8 cellular contexts compared by ENCODE assay signal in genomic region chr19:48608798-48609263, GRCh38. TPM values are rescaled to one million over a fixed set of nuclear protein-coding genes. Genes with fewer than 3 reads are reported as not detected.
A peak's percentile ranks its signal among the peaks of the same experiment; 100 is the strongest.
DNase-seq lines count a peak whose midpoint lies in the region; ATAC-seq and TF ChIP-seq lines count a peak whose summit lies in the region.

No MANE protein-coding gene starts in this region.

- no peaks in the 10 kb centered on the region for H3K27me3 ChIP-seq in CD4-positive, alpha-beta memory T cell (ENCODE audit: insufficient read depth, low read length)
- no peaks in the 10 kb centered on the region for H3K27me3 ChIP-seq in GM23338 (ENCODE audit: insufficient read depth)
- H3K27me3 ChIP-seq in endodermal cell (ENCODE audit: control insufficient read depth, insufficient read depth, low read length, poor library complexity, severe bottlenecking): no peaks in the 10 kb centered on the region
- H3K27me3 ChIP-seq in neuronal stem cell (ENCODE audit: control insufficient read depth in 3 of 3, insufficient read depth in 3 of 3, low read depth in 1 of 3, low read length in 3 of 3): no peaks in the 10 kb centered on the region

- no peak overlapping the region for H3K27ac ChIP-seq in CD4-positive, alpha-beta memory T cell (ENCODE audit: low read depth, low read length)
- no peak overlapping the region for H3K27ac ChIP-seq in GM23338 (ENCODE audit: low read depth)
- H3K27ac ChIP-seq in endodermal cell (ENCODE audit: low read depth, low read length): peak overlapping the region; percentile 12
- H3K27ac ChIP-seq in neuronal stem cell (replicated peaks; ENCODE audit: low read length): no peak overlapping the region

- no peaks in the 10 kb centered on the region for H3K9me2 ChIP-seq in GM23338 (ENCODE audit: insufficient read depth)

- peaks cover 0 to 2% of the 10 kb centered on the region in 2 donors for H3K36me3 Mint-ChIP-seq in CD4-positive, alpha-beta memory T cell
- peaks cover 8% of the 10 kb centered on the region for H3K36me3 Mint-ChIP-seq in GM23338 (ENCODE audit: low read depth)
- H3K36me3 Mint-ChIP-seq in WTC11: no peaks in the 10 kb centered on the region
- H3K36me3 Mint-ChIP-seq in endodermal cell (ENCODE audit: low read depth): no peaks in the 10 kb centered on the region

- H3K9me3 ChIP-seq in CD4-positive, alpha-beta memory T cell (ENCODE audit: control insufficient read depth in 1 of 2, low read length in 2 of 2): no peaks in the 10 kb centered on the region
- no peaks in the 10 kb centered on the region for H3K9me3 ChIP-seq in endodermal cell (ENCODE audit: control insufficient read depth, low read length)
- H3K9me3 ChIP-seq in neuronal stem cell (replicated peaks in 1 of 2; ENCODE audit: control insufficient read depth in 2 of 2, insufficient read depth in 1 of 2, low read depth in 1 of 2, low read length in 2 of 2): no peaks in the 10 kb centered on the region

- peak; percentile 79 for ATAC-seq in GM23338
- peak; percentile 84 for ATAC-seq in WTC11
- no peak for ATAC-seq in HG02973 (IDR thresholded peaks at IDR 0.05; ENCODE audit: unreplicated experiment)
- no peak for ATAC-seq in GM19328 (IDR thresholded peaks at IDR 0.05; ENCODE audit: unreplicated experiment)

- no peak overlapping the region for H2AK5ac ChIP-seq in neuronal stem cell (ENCODE audit: low read depth, low read length)

- no peaks in the 10 kb centered on the region for H4K20me1 ChIP-seq in GM23338 (replicated peaks; ENCODE audit: insufficient read depth)

- intact Hi-C loops in CD4-positive, alpha-beta memory T cell (cut with micrococcal nuclease): loop anchor here (1.0 to 2.0 kb wide), 6 partner anchors 20 to 342 kb away; no protein-coding TSS in a partner anchor

- no peak overlapping the region for H2BK120ac ChIP-seq in neuronal stem cell (ENCODE audit: low read depth, low read length)

- no peak overlapping the region for H2BK12ac ChIP-seq in neuronal stem cell (ENCODE audit: low read length)

- peak overlapping the region in 6 of 8 donors; percentile 24 to 73 (median 53) for H3K4me3 Mint-ChIP-seq in CD4-positive, alpha-beta memory T cell
- H3K4me3 Mint-ChIP-seq in GM23338 (peak overlapping the region; percentile 23; the same call in 1 of the 3 replicates), WTC11 (peak overlapping the region; percentile 37; the same call in 1 of the 2 replicates), endodermal cell (no peak overlapping the region)

- H3K4me3 ChIP-seq in CD4-positive, alpha-beta memory T cell (ENCODE audit: low read length in 2 of 2): no peak overlapping the region
- H3K4me3 ChIP-seq in GM23338 (no peak overlapping the region), endodermal cell (ENCODE audit: low read length) (no peak overlapping the region), neuronal stem cell (ENCODE audit: low read length in 2 of 2) (no peak overlapping the region)

- no peak overlapping the region for H3K14ac ChIP-seq in neuronal stem cell (ENCODE audit: low read length)

- H3K4me1 Mint-ChIP-seq in CD4-positive, alpha-beta memory T cell: peaks cover 2 to 6% (median 5%) of the 10 kb centered on the region in 4 donors
- peaks cover 7% of the 10 kb centered on the region for H3K4me1 Mint-ChIP-seq in GM23338
- H3K4me1 Mint-ChIP-seq in WTC11: peaks cover 4% of the 10 kb centered on the region
- peaks cover 5% of the 10 kb centered on the region for H3K4me1 Mint-ChIP-seq in endodermal cell

- peak overlapping the region in 5 of 7 donors; percentile 22 to 94 (median 73) for H3K27ac Mint-ChIP-seq in CD4-positive, alpha-beta memory T cell
- H3K27ac Mint-ChIP-seq in GM23338 (peak overlapping the region; percentile 84; the same call in 1 of the 2 replicates), WTC11 (no peak overlapping the region), endodermal cell (peak overlapping the region; percentile 79)

- peaks cover 5% of the 10 kb centered on the region; the same call in 1 of the 2 replicates for H3F3A ChIP-seq in GM23338 (replicated peaks; ENCODE audit: low read depth)

- no peak overlapping the region for H4K91ac ChIP-seq in neuronal stem cell (ENCODE audit: low read depth, low read length, poor library complexity)

- TF ChIP-seq CTCF in GM23338 (conservative IDR thresholded peaks at IDR 0.05; ENCODE audit: low read depth in 2 of 2) (peak; percentile 64 to 89), WTC11 (IDR thresholded peaks at IDR 0.05) (no peak), endodermal cell (conservative IDR thresholded peaks at IDR 0.05) (peak; percentile 76)

- DNase-seq in CD4-positive, alpha-beta memory T cell: peak; percentile 57 to 63 (median 60)
- peak; percentile 82 for DNase-seq in GM23338 (ENCODE audit: low spot score)
- DNase-seq in NCI-H2196 treated with DMSO at 0.1 percent for 48 hours (lab: John Stamatoyannopoulos, UW; ENCODE audit: unreplicated experiment): peak; percentile 17
- DNase-seq in WTC11 (ENCODE audit: low spot score): peak; percentile 63
- DNase-seq in endodermal cell: peak; percentile 87
- no peak for DNase-seq in neuronal stem cell (ENCODE audit: low spot score)

- no peaks in the 10 kb centered on the region for H3K36me3 ChIP-seq in CD4-positive, alpha-beta memory T cell (ENCODE audit: insufficient read depth, low read length)
- no peaks in the 10 kb centered on the region for H3K36me3 ChIP-seq in GM23338 (ENCODE audit: insufficient read depth)
- peaks cover 4% of the 10 kb centered on the region for H3K36me3 ChIP-seq in endodermal cell (ENCODE audit: control insufficient read depth, insufficient read depth, low read length)
- no peaks in the 10 kb centered on the region for H3K36me3 ChIP-seq in neuronal stem cell (replicated peaks in 1 of 2; ENCODE audit: control insufficient read depth in 2 of 2, insufficient read depth in 2 of 2, low read length in 2 of 2)

- H3K23ac ChIP-seq in neuronal stem cell (ENCODE audit: low read depth, low read length, poor library complexity): no peak overlapping the region

- H3K9me3 Mint-ChIP-seq in CD4-positive, alpha-beta memory T cell: no peaks in the 10 kb centered on the region
- H3K9me3 Mint-ChIP-seq in GM23338 (no peaks in the 10 kb centered on the region; the same call in 2 of the 3 replicates), WTC11 (no peaks in the 10 kb centered on the region), endodermal cell (no peaks in the 10 kb centered on the region)

- CTCF ChIA-PET in CD4-positive, alpha-beta memory T cell (lab: Charles Lee; ENCODE audit: partially characterized antibody): interaction anchor here (0.6 to 6.7 kb wide), 23 partner anchors 9 to 1676 kb away, joined by 3 to 82 read pairs (median 4); partner anchors contain the start of genes CA11, RPL18 and SPHK2
- CTCF ChIA-PET in WTC11 (lab: Charles Lee): interaction anchor here (0.6 to 4.9 kb wide), 38 partner anchors 9 to 1009 kb away, joined by 3 to 68 read pairs (median 5); partner anchors contain the start of genes KDELR1, RPL18, SPHK2 and SYNGR4

- H3K18ac ChIP-seq in neuronal stem cell (ENCODE audit: low read length): no peak overlapping the region

- no peak overlapping the region for H2BK5ac ChIP-seq in neuronal stem cell (ENCODE audit: low read length)

- POLR2A ChIA-PET in CD4-positive, alpha-beta memory T cell (lab: Charles Lee; ENCODE audit: partially characterized antibody): interaction anchor here (1.0 to 3.3 kb wide), 11 partner anchors 9 to 276 kb away, joined by 3 to 41 read pairs (median 4); partner anchors contain the start of genes RPL18, SPHK2, SYNGR4 and TMEM143
- POLR2A ChIA-PET in WTC11 (lab: Charles Lee): interaction anchor here (0.6 to 2.5 kb wide), 4 partner anchors 10 to 292 kb away, joined by 3 to 14 read pairs (median 6); partner anchors contain the start of genes RPL18 and SPHK2

- no peak overlapping the region for H4K8ac ChIP-seq in neuronal stem cell (ENCODE audit: low read depth, low read length)

- 0 out of 2 replicates have a peak overlapping the region, but pooled peaks have one; percentile 76 for H2AFZ ChIP-seq in GM23338
- peak overlapping the region; percentile 64 for H2AFZ ChIP-seq in neuronal stem cell (ENCODE audit: low read length)

- 49 to 74% methylated on average over 4 to 9 of the region's 9 CpGs for WGBS in endodermal cell (ENCODE audit: insufficient coverage in 1 of 2, insufficient read length in 1 of 2), 2 experiments
- no CpG with 5 or more reads among the region's 9 CpGs for WGBS in neuronal stem cell (ENCODE audit: extremely low coverage in 2 of 2, insufficient read length in 2 of 2, insufficient replicate concordance in 1 of 2), 2 donors

- no peaks in the 10 kb centered on the region for H3K79me2 ChIP-seq in GM23338 (replicated peaks; ENCODE audit: insufficient read depth)

- H3K4ac ChIP-seq in neuronal stem cell (ENCODE audit: low read length): no peak overlapping the region

- H3K4me2 ChIP-seq in GM23338 (no peak overlapping the region), neuronal stem cell (ENCODE audit: insufficient read depth, low read length, poor library complexity, severe bottlenecking) (no peak overlapping the region)

- H2BK15ac ChIP-seq in neuronal stem cell (ENCODE audit: low read length): no peak overlapping the region

- H3K9ac ChIP-seq in endodermal cell (ENCODE audit: extremely low read depth, low read length, poor library complexity, severe bottlenecking): no peak overlapping the region
- no peak overlapping the region for H3K9ac ChIP-seq in neuronal stem cell (ENCODE audit: low read depth, low read length, poor library complexity)

- no peaks in the 10 kb centered on the region for H3K4me1 ChIP-seq in CD4-positive, alpha-beta memory T cell (ENCODE audit: insufficient read depth, low read length)
- H3K4me1 ChIP-seq in GM23338 (ENCODE audit: insufficient read depth) (peaks cover 4% of the 10 kb centered on the region; the same call in 1 of the 2 replicates), endodermal cell (ENCODE audit: control insufficient read depth, insufficient read depth, low read length) (no peaks in the 10 kb centered on the region), neuronal stem cell (ENCODE audit: control insufficient read depth in 2 of 2, insufficient read depth in 1 of 2, low read depth in 1 of 2, low read length in 2 of 2) (peaks cover 0 to 5% of the 10 kb centered on the region in 2 donors)

- H3K27me3 Mint-ChIP-seq in CD4-positive, alpha-beta memory T cell: no peaks in the 10 kb centered on the region
- peaks cover 17% of the 10 kb centered on the region for H3K27me3 Mint-ChIP-seq in GM23338 (ENCODE audit: insufficient read depth, low read depth, poor library complexity)
- H3K27me3 Mint-ChIP-seq in WTC11 (ENCODE audit: low read depth): no peaks in the 10 kb centered on the region
- no peaks in the 10 kb centered on the region for H3K27me3 Mint-ChIP-seq in endodermal cell (ENCODE audit: insufficient read depth)

- H3K79me1 ChIP-seq in neuronal stem cell (ENCODE audit: low read depth, low read length): no peaks in the 10 kb centered on the region

RNA-seq across cellular contexts. Expression of gene SPACA4, which starts 2.3 kb away (rescaled TPM):
- total RNA-seq in CD4-positive, alpha-beta memory T cell: not detected
- not detected for polyA plus RNA-seq in CD4-positive, alpha-beta memory T cell
- total RNA-seq in GM23338 (2014; rRNA removed; shearing (Covaris generic)): not detected in 2 replicates
- polyA plus RNA-seq in GM23338 (2016; fragmentation: Nextera tagmentation; extraction: Ambion mirVana): not detected in 2 replicates
- total RNA-seq in WTC11 (2021) (not detected in 3 replicates), endodermal cell (not detected)
- not detected for polyA plus RNA-seq in endodermal cell (2013, experiment 1 of 2)
- not detected for polyA plus RNA-seq in endodermal cell (2013, experiment 2 of 2)
- not detected for polyA plus RNA-seq in neuronal stem cell (2013, experiment 1 of 2)
- not detected for polyA plus RNA-seq in neuronal stem cell (2013, experiment 2 of 2)

RNA-seq across cellular contexts. Expression of gene FAM83E, which starts 6.0 kb away (rescaled TPM):
- total RNA-seq in CD4-positive, alpha-beta memory T cell: 1 to 10 TPM; 4.3 to 5.3 TPM
- not detected for polyA plus RNA-seq in CD4-positive, alpha-beta memory T cell
- 2.3 and 4.5 TPM in 2 replicates for total RNA-seq in GM23338 (2014; rRNA removed; shearing (Covaris generic))
- polyA plus RNA-seq in GM23338 (2016; fragmentation: Nextera tagmentation; extraction: Ambion mirVana): 0.90 and 1.0 TPM in 2 replicates
- total RNA-seq in WTC11 (2021) (6.6 to 8.8 TPM (median 6.8 TPM) in 3 replicates), endodermal cell (1 to 10 TPM; 4.4 to 5.7 TPM)
- polyA plus RNA-seq in endodermal cell (2013, experiment 1 of 2): 0.36 TPM
- 0.37 TPM for polyA plus RNA-seq in endodermal cell (2013, experiment 2 of 2)
- polyA plus RNA-seq in neuronal stem cell (2013, experiment 1 of 2): 0.08 TPM
- 0.15 TPM for polyA plus RNA-seq in neuronal stem cell (2013, experiment 2 of 2)

RNA-seq across cellular contexts. Expression of gene RPL18, which starts 10.1 kb away (rescaled TPM):
- total RNA-seq in CD4-positive, alpha-beta memory T cell: 1,000 to 10,000 TPM; 2,357 to 2,448 TPM
- 1,000 to 10,000 TPM; 2,084 to 2,180 TPM for polyA plus RNA-seq in CD4-positive, alpha-beta memory T cell
- total RNA-seq in GM23338 (2014; rRNA removed; shearing (Covaris generic)): 1,660 and 1,898 TPM in 2 replicates
- polyA plus RNA-seq in GM23338 (2016; fragmentation: Nextera tagmentation; extraction: Ambion mirVana): 2,011 and 2,172 TPM in 2 replicates
- total RNA-seq in WTC11 (2021): 1,712 to 1,987 TPM (median 1,909 TPM) in 3 replicates
- total RNA-seq in endodermal cell: 1,000 to 10,000 TPM; 1,531 to 1,574 TPM
- 1,384 TPM for polyA plus RNA-seq in endodermal cell (2013, experiment 1 of 2)
- polyA plus RNA-seq in endodermal cell (2013, experiment 2 of 2): 1,252 TPM
- 2,801 TPM for polyA plus RNA-seq in neuronal stem cell (2013, experiment 1 of 2)
- 2,729 TPM for polyA plus RNA-seq in neuronal stem cell (2013, experiment 2 of 2)

RNA-seq across cellular contexts. Expression of gene SPHK2, which starts 10.5 kb away (rescaled TPM):
- total RNA-seq in CD4-positive, alpha-beta memory T cell: 10 to 100 TPM; 25.0 to 29.1 TPM
- 1 to 10 TPM; 6.0 to 8.4 TPM for polyA plus RNA-seq in CD4-positive, alpha-beta memory T cell
- 39.8 and 50.3 TPM in 2 replicates for total RNA-seq in GM23338 (2014; rRNA removed; shearing (Covaris generic))
- 18.3 TPM in 2 replicates for polyA plus RNA-seq in GM23338 (2016; fragmentation: Nextera tagmentation; extraction: Ambion mirVana)
- total RNA-seq in WTC11 (2021): 46.7 to 64.6 TPM (median 48.4 TPM) in 3 replicates
- total RNA-seq in endodermal cell: 100 to 1,000 TPM in 1 of 2 donors, 10 to 100 TPM in 1; 99.5 to 114 TPM
- 31.4 TPM for polyA plus RNA-seq in endodermal cell (2013, experiment 1 of 2)
- polyA plus RNA-seq in endodermal cell (2013, experiment 2 of 2): 30.6 TPM
- polyA plus RNA-seq in neuronal stem cell (2013, experiment 1 of 2): 25.6 TPM
- polyA plus RNA-seq in neuronal stem cell (2013, experiment 2 of 2): 23.7 TPM

RNA-seq across cellular contexts. Expression of gene DBP, which starts 28.3 kb away (rescaled TPM):
- 10 to 100 TPM; 62.6 to 69.5 TPM for total RNA-seq in CD4-positive, alpha-beta memory T cell
- polyA plus RNA-seq in CD4-positive, alpha-beta memory T cell: 100 to 1,000 TPM in 1 of 2 donors, 10 to 100 TPM in 1; 37.4 to 113 TPM
- total RNA-seq in GM23338 (2014; rRNA removed; shearing (Covaris generic)): 5.7 and 5.9 TPM in 2 replicates
- polyA plus RNA-seq in GM23338 (2016; fragmentation: Nextera tagmentation; extraction: Ambion mirVana): 5.0 and 6.3 TPM in 2 replicates
- 10.5 to 12.0 TPM (median 11.4 TPM) in 3 replicates for total RNA-seq in WTC11 (2021)
- total RNA-seq in endodermal cell: 10 to 100 TPM in 1 of 2 donors, 1 to 10 TPM in 1; 5.3 to 13.1 TPM
- 9.7 TPM for polyA plus RNA-seq in endodermal cell (2013, experiment 1 of 2)
- 8.4 TPM for polyA plus RNA-seq in endodermal cell (2013, experiment 2 of 2)
- 17.9 TPM for polyA plus RNA-seq in neuronal stem cell (2013, experiment 1 of 2)
- 16.7 TPM for polyA plus RNA-seq in neuronal stem cell (2013, experiment 2 of 2)

Comparison
In these comparisons a context has a peak if more than half of its experiments do, and no peak if none do; other contexts are left out.
1. ATAC-seq: peak in GM23338 (single experiment) and WTC11 (single experiment); none in HG02973 (single experiment) and GM19328 (single experiment).